Comparison of ENCODE assay signal across 19 cellular contexts in genomic region chr2:47064076-47064475, GRCh38.
DNase-seq lines count a peak whose midpoint lies in the region; ATAC-seq and TF ChIP-seq lines count a peak whose summit lies in the region.
"Had no signal": no experiment of that assay in that cellular context is flagged by ENCODE, and none has a peak within 500 bp of the region (broad histone marks: within the 10 kb centered on the region; RNA-seq: fewer than 3 reads in every experiment).

No MANE protein-coding gene starts in this region.

- H4K20me1 ChIP-seq in smooth muscle cell (ENCODE audit: low read depth) = no peaks in the 10 kb centered on the region
- H4K20me1 ChIP-seq in OCI-LY7 (ENCODE audit: insufficient read depth, low read length) = no peaks in the 10 kb centered on the region

- TF ChIP-seq CTCF in ascending aorta (IDR thresholded peaks at IDR 0.05) (no peak), smooth muscle cell (IDR thresholded peaks at IDR 0.05; ENCODE audit: borderline replicate concordance, insufficient read depth, poor library complexity, severe bottlenecking) (no peak), OCI-LY7 (conservative IDR thresholded peaks at IDR 0.05; ENCODE audit: low read length) (no peak)

- WGBS in smooth muscle cell (ENCODE audit: low lambda C conversion rate) = 93% methylated on average over 4 of the region's 4 CpGs

- H3K4me1 ChIP-seq in ascending aorta (peaks cover 10 to 48% of the 10 kb centered on the region in 2 donors), smooth muscle cell (ENCODE audit: low read depth) (peaks cover 23% of the 10 kb centered on the region), OCI-LY7 (ENCODE audit: insufficient read depth, low read length, poor library complexity, severe bottlenecking) (no peaks in the 10 kb centered on the region)

- no peak overlapping the region for H3K9ac ChIP-seq in smooth muscle cell (ENCODE audit: low read depth)

- H3K79me2 ChIP-seq in smooth muscle cell (ENCODE audit: low read depth) (no peaks in the 10 kb centered on the region), OCI-LY7 (ENCODE audit: insufficient read depth, low read depth, low read length) (no peaks in the 10 kb centered on the region)

- H2AFZ ChIP-seq in smooth muscle cell (ENCODE audit: low read depth) = no peak overlapping the region
- no peak overlapping the region for H2AFZ ChIP-seq in OCI-LY7 (ENCODE audit: low read length)

- CTCF ChIA-PET in OCI-LY7 (lab: Charles Lee; ENCODE audit: unreplicated experiment) = no interaction called here

- H3K4me2 ChIP-seq in smooth muscle cell (no peak overlapping the region), OCI-LY7 (ENCODE audit: low read length) (no peak overlapping the region)

- H3K4me3 ChIP-seq in ascending aorta (no peak overlapping the region), smooth muscle cell (no peak overlapping the region), OCI-LY7 (ENCODE audit: low read depth, low read length, poor library complexity, severe bottlenecking) (no peak overlapping the region)
- H3K4me3 ChIP-seq: mucosa of descending colon had no signal

- H3K36me3 ChIP-seq in ascending aorta (peaks cover 12 to 34% of the 10 kb centered on the region in 2 donors), smooth muscle cell (ENCODE audit: low read depth) (no peaks in the 10 kb centered on the region), OCI-LY7 (ENCODE audit: insufficient read depth, low read length) (peaks cover 73% of the 10 kb centered on the region)

- DNase-seq in G401 (ENCODE audit: low spot score) (peak; percentile 71), ascending aorta (ENCODE audit: low spot score in 2 of 2) (no peak), smooth muscle cell (lab: John Stamatoyannopoulos, UW; ENCODE audit: unreplicated experiment) (no peak), OCI-LY7 (ENCODE audit: low spot score) (no peak), NCI-H2196 (lab: John Stamatoyannopoulos, UW; ENCODE audit: unreplicated experiment) (no peak), glomerular visceral epithelial cell (ENCODE audit: extremely low spot score) (no peak)
- DNase-seq: activated CD4-positive, CD25-positive, alpha-beta regulatory T cell treated with anti-CD3 and anti-CD28 coated beads, Interleukin-2, amount 50 U/mL, for 72 hours; amniotic stem cell; CD8-positive, alpha-beta T cell; effector memory CD4-positive, alpha-beta T cell; foreskin keratinocyte; immature natural killer cell; mucosa of descending colon; NCI-H187; NCI-H510A treated with DMSO at 0.1 percent for 48 hours; PC-3; stimulated activated CD4-positive, alpha-beta T cell treated with anti-CD3 and anti-CD28 coated beads, Interleukin-15, amount 100 ng/mL, for 24 hours had no signal

- intact Hi-C loops in ascending aorta (cut with DNase I) (no loop called here), OCI-LY7 (cut with micrococcal nuclease; ENCODE audit: unreplicated experiment) (no loop called here)

- peaks cover 20% of the 10 kb centered on the region for H3F3A ChIP-seq in smooth muscle cell (ENCODE audit: low read depth)

- H3K9me3 ChIP-seq in ascending aorta = no peaks in the 10 kb centered on the region
- H3K9me3 ChIP-seq in smooth muscle cell (replicated peaks; ENCODE audit: low read depth) = no peaks in the 10 kb centered on the region
- H3K9me3 ChIP-seq in OCI-LY7 (ENCODE audit: low read length) = no peaks in the 10 kb centered on the region
- H3K9me3 ChIP-seq: mucosa of descending colon had no signal

- BruUV-seq in OCI-LY7 (replicated peaks; lab: Mats Ljungman, UMichigan) = no TSS peak

- POLR2A ChIA-PET in OCI-LY7 (lab: Charles Lee) = no interaction called here

- H3K9me2 ChIP-seq in OCI-LY7 (ENCODE audit: insufficient read depth, low read length) = no peaks in the 10 kb centered on the region

- in situ Hi-C loops in G401 (cut with HindIII; ENCODE audit: low sequenced_read_pairs) = no loop called here

- H3K27ac ChIP-seq in ascending aorta (peak overlapping the region; percentile 61 to 67), layer of hippocampus (ENCODE audit: low read depth, low read length) (peak overlapping the region; percentile 80), smooth muscle cell (ENCODE audit: low read depth) (peak overlapping the region; percentile 7), OCI-LY7 (ENCODE audit: low read depth, low read length, poor library complexity, severe bottlenecking) (no peak overlapping the region)
- H3K27ac ChIP-seq: foreskin keratinocyte had no signal

- ATAC-seq in HG03565 (IDR thresholded peaks at IDR 0.05; ENCODE audit: unreplicated experiment) = no peak
- ATAC-seq: CD8-positive, alpha-beta T cell; foreskin keratinocyte; mucosa of descending colon; PC-3 had no signal

- H3K27me3 ChIP-seq in ascending aorta (no peaks in the 10 kb centered on the region), layer of hippocampus (ENCODE audit: control insufficient read depth, insufficient read depth, low read length) (no peaks in the 10 kb centered on the region), smooth muscle cell (ENCODE audit: low read depth) (no peaks in the 10 kb centered on the region)
- H3K27me3 ChIP-seq: foreskin keratinocyte had no signal
